Comparison of ENCODE assay signal across 1 cellular context in the genomic region with DNA sequence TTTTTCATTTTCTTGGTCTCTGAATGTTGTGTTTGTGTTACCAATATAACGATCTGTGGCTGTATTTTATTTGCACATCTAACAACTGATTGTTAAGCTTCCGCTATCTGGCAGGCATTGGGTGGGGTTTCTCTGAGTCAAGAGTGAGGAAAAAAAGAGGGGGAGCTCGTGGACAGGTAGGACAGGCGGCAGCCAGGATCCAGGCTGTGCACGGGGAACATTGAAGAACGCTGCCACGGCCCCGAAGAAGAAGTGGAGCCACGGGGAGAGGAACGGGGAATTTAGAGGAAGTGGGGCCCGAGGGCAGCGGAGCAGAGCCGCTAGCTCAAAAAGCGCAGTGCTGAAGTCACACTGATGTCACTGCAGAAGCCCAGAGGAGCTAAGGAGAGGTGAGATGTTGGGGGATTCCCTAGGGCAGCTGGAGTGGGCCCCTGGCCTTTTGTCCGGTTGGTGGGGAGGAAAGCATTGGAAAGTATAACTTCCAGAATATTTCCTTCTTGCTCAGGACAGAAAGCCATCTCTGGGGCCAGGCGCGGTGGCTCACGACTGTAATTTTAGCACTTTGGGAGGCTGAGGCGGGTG.
TF ChIP-seq lines count a peak whose summit lies in the region.

No MANE protein-coding gene starts in this region.

TF ChIP-seq in HepG2, 621 proteins besides CTCF, POLR2A, EP300 and RAD21 (continued from another document and continues in another):
- TF ChIP-seq ZBTB34 (CRISPR knock-in tag; IDR thresholded peaks at IDR 0.05) (0 out of 2 replicates have a peak, but pooled peaks have one; percentile 42), RXRB (CRISPR knock-in tag; IDR thresholded peaks at IDR 0.05; ENCODE audit: borderline replicate concordance) (no peak), ARID2 (CRISPR knock-in tag; IDR thresholded peaks at IDR 0.05; ENCODE audit: borderline replicate concordance) (0 out of 2 replicates have a peak, but pooled peaks have one; percentile 35), TBX2 (CRISPR knock-in tag; IDR thresholded peaks at IDR 0.05; ENCODE audit: borderline replicate concordance) (no peak), ZFAT (CRISPR knock-in tag; conservative IDR thresholded peaks at IDR 0.05) (no peak), ZNF253 (CRISPR knock-in tag; IDR thresholded peaks at IDR 0.05; ENCODE audit: borderline replicate concordance) (no peak), ZNF460 (CRISPR knock-in tag; IDR thresholded peaks at IDR 0.05; ENCODE audit: borderline replicate concordance) (no peak), GLI4 (CRISPR knock-in tag; IDR thresholded peaks at IDR 0.05; ENCODE audit: borderline replicate concordance) (no peak), MAZ (IDR thresholded peaks at IDR 0.05; ENCODE audit: borderline replicate concordance, low read depth, low read length) (no peak), MAZ (CRISPR knock-in tag; IDR thresholded peaks at IDR 0.05; ENCODE audit: low read depth) (no peak), RFX3 (CRISPR knock-in tag; IDR thresholded peaks at IDR 0.05) (no peak), ZNF703 (CRISPR knock-in tag; IDR thresholded peaks at IDR 0.05; ENCODE audit: borderline replicate concordance) (no peak), ETV5 (CRISPR knock-in tag; IDR thresholded peaks at IDR 0.05; ENCODE audit: borderline replicate concordance) (no peak), ZNF501 (CRISPR knock-in tag; IDR thresholded peaks at IDR 0.05) (peak; percentile 15; the same call in 1 of the 2 replicates), JARID2 (CRISPR knock-in tag; IDR thresholded peaks at IDR 0.05; ENCODE audit: insufficient replicate concordance) (no peak), ZNF543 (CRISPR knock-in tag; IDR thresholded peaks at IDR 0.05) (no peak), SOX13 (IDR thresholded peaks at IDR 0.05) (no peak), SOX13 (CRISPR knock-in tag; conservative IDR thresholded peaks at IDR 0.05 in 1 of 2, IDR thresholded peaks at IDR 0.05 in 1 of 2) (no peak), TEAD2 (CRISPR knock-in tag; IDR thresholded peaks at IDR 0.05) (no peak), ISX (CRISPR knock-in tag; conservative IDR thresholded peaks at IDR 0.05) (no peak), ZHX2 (IDR thresholded peaks at IDR 0.05; ENCODE audit: low read depth) (no peak), ZHX2 (CRISPR knock-in tag; IDR thresholded peaks at IDR 0.05; ENCODE audit: borderline replicate concordance) (no peak), ZNF569 (CRISPR knock-in tag; IDR thresholded peaks at IDR 0.05; ENCODE audit: borderline replicate concordance) (0 out of 2 replicates have a peak, but pooled peaks have one; percentile 70), EEA1 (CRISPR knock-in tag; IDR thresholded peaks at IDR 0.05; ENCODE audit: borderline replicate concordance) (no peak), ZNF33B (CRISPR knock-in tag; IDR thresholded peaks at IDR 0.05) (no peak), MYNN (CRISPR knock-in tag; IDR thresholded peaks at IDR 0.05; ENCODE audit: low read depth) (0 out of 2 replicates have a peak, but pooled peaks have one; percentile 15), ZBTB21 (CRISPR knock-in tag; IDR thresholded peaks at IDR 0.05) (0 out of 2 replicates have a peak, but pooled peaks have one; percentile 40), MTA1 (CRISPR knock-in tag; IDR thresholded peaks at IDR 0.05; ENCODE audit: borderline replicate concordance) (no peak)
- TF ChIP-seq, protein P1, sequence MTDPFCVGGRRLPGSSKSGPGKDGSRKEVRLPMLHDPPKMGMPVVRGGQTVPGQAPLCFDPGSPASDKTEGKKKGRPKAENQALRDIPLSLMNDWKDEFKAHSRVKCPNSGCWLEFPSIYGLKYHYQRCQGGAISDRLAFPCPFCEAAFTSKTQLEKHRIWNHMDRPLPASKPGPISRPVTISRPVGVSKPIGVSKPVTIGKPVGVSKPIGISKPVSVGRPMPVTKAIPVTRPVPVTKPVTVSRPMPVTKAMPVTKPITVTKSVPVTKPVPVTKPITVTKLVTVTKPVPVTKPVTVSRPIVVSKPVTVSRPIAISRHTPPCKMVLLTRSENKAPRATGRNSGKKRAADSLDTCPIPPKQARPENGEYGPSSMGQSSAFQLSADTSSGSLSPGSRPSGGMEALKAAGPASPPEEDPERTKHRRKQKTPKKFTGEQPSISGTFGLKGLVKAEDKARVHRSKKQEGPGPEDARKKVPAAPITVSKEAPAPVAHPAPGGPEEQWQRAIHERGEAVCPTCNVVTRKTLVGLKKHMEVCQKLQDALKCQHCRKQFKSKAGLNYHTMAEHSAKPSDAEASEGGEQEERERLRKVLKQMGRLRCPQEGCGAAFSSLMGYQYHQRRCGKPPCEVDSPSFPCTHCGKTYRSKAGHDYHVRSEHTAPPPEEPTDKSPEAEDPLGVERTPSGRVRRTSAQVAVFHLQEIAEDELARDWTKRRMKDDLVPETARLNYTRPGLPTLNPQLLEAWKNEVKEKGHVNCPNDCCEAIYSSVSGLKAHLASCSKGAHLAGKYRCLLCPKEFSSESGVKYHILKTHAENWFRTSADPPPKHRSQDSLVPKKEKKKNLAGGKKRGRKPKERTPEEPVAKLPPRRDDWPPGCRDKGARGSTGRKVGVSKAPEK (CRISPR knock-in tag; IDR thresholded peaks at IDR 0.05; ENCODE audit: borderline replicate concordance), result peak; percentile 57; the same call in 1 of the 2 replicates
- TF ChIP-seq, protein P2, sequence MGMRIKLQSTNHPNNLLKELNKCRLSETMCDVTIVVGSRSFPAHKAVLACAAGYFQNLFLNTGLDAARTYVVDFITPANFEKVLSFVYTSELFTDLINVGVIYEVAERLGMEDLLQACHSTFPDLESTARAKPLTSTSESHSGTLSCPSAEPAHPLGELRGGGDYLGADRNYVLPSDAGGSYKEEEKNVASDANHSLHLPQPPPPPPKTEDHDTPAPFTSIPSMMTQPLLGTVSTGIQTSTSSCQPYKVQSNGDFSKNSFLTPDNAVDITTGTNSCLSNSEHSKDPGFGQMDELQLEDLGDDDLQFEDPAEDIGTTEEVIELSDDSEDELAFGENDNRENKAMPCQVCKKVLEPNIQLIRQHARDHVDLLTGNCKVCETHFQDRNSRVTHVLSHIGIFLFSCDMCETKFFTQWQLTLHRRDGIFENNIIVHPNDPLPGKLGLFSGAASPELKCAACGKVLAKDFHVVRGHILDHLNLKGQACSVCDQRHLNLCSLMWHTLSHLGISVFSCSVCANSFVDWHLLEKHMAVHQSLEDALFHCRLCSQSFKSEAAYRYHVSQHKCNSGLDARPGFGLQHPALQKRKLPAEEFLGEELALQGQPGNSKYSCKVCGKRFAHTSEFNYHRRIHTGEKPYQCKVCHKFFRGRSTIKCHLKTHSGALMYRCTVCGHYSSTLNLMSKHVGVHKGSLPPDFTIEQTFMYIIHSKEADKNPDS (CRISPR knock-in tag; IDR thresholded peaks at IDR 0.05), result 0 out of 2 replicates have a peak, but pooled peaks have one; percentile 25
- TF ChIP-seq, protein P3, sequence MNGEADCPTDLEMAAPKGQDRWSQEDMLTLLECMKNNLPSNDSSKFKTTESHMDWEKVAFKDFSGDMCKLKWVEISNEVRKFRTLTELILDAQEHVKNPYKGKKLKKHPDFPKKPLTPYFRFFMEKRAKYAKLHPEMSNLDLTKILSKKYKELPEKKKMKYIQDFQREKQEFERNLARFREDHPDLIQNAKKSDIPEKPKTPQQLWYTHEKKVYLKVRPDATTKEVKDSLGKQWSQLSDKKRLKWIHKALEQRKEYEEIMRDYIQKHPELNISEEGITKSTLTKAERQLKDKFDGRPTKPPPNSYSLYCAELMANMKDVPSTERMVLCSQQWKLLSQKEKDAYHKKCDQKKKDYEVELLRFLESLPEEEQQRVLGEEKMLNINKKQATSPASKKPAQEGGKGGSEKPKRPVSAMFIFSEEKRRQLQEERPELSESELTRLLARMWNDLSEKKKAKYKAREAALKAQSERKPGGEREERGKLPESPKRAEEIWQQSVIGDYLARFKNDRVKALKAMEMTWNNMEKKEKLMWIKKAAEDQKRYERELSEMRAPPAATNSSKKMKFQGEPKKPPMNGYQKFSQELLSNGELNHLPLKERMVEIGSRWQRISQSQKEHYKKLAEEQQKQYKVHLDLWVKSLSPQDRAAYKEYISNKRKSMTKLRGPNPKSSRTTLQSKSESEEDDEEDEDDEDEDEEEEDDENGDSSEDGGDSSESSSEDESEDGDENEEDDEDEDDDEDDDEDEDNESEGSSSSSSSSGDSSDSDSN (CRISPR knock-in tag; IDR thresholded peaks at IDR 0.05), result 0 out of 2 replicates have a peak, but pooled peaks have one; percentile 5
- TF ChIP-seq, protein P4, sequence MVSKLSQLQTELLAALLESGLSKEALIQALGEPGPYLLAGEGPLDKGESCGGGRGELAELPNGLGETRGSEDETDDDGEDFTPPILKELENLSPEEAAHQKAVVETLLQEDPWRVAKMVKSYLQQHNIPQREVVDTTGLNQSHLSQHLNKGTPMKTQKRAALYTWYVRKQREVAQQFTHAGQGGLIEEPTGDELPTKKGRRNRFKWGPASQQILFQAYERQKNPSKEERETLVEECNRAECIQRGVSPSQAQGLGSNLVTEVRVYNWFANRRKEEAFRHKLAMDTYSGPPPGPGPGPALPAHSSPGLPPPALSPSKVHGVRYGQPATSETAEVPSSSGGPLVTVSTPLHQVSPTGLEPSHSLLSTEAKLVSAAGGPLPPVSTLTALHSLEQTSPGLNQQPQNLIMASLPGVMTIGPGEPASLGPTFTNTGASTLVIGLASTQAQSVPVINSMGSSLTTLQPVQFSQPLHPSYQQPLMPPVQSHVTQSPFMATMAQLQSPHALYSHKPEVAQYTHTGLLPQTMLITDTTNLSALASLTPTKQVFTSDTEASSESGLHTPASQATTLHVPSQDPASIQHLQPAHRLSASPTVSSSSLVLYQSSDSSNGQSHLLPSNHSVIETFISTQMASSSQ (IDR thresholded peaks at IDR 0.05; ENCODE audit: low read depth), result no peak
- TF ChIP-seq, protein P4 (CRISPR knock-in tag; IDR thresholded peaks at IDR 0.05; ENCODE audit: borderline replicate concordance), result no peak
- TF ChIP-seq, protein P5, sequence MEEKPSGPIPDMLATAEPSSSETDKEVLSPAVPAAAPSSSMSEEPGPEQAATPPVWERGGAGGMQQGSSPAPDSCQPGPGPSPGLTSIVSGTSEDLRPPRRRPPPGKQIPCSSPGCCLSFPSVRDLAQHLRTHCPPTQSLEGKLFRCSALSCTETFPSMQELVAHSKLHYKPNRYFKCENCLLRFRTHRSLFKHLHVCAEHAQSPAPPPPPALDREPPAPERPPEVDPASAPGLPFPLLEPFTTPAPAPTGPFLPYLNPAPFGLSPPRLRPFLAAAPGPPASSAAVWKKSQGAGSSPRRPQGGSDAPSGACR (CRISPR knock-in tag; IDR thresholded peaks at IDR 0.05), result 0 out of 2 replicates have a peak, but pooled peaks have one; percentile 73
